28 cellular contexts compared by ENCODE assay signal in the genomic region with DNA sequence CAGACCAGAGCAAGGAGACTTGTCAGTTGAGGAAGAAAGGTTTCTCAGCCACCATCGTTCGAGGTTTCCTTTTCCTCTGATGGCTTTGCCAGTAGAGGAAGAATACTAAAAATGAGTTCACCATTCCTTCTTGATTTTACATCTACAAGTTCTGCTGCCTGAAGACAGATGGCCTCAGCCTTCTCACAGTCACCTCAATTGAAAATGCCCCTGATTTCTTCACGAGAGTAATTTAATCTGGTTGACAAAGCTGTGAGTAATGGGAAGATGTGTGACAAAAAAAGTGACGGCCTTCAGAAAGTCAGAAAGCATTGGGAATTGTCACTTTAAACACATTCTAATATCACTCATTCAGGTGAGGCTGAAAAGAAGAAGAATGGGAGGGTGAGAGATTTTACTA.
"Had no signal": no experiment of that assay in that cellular context is flagged by ENCODE, and none has a peak within 500 bp of the region (broad histone marks: within the 10 kb centered on the region; RNA-seq: fewer than 3 reads in every experiment).

No MANE protein-coding gene starts in this region.

- H3K9me3 Mint-ChIP-seq: activated CD4-positive, alpha-beta T cell treated with anti-CD3 and anti-CD28 coated beads, Interleukin-2, amount 10 ng/mL, durations not matched to agents 24 days and 14 days; activated CD8-positive, alpha-beta T cell treated with anti-CD3 and anti-CD28 coated beads for 36 hours; activated naive CD8-positive, alpha-beta T cell treated with anti-CD3 and anti-CD28 coated beads for 36 hours; activated T-cell treated with anti-CD3 and anti-CD28 coated beads, Interleukin-2, amount 50 U/mL, for 72 hours; activated T-helper 17 cell treated with anti-CD3 and anti-CD28 coated beads, Interleukin-2, amount 50 U/mL, for 72 hours; central memory CD8-positive, alpha-beta T cell had no signal

- H3K4me2 ChIP-seq: KMS-11 had no signal

- H3K4me3 Mint-ChIP-seq: activated CD4-positive, alpha-beta T cell treated with anti-CD3 and anti-CD28 coated beads, Interleukin-2, amount 10 ng/mL, durations not matched to agents 24 days and 14 days; activated CD8-positive, alpha-beta T cell treated with anti-CD3 and anti-CD28 coated beads for 36 hours; activated naive CD8-positive, alpha-beta T cell treated with anti-CD3 and anti-CD28 coated beads for 36 hours; activated T-cell treated with anti-CD3 and anti-CD28 coated beads, Interleukin-2, amount 50 U/mL, for 72 hours; activated T-helper 17 cell treated with anti-CD3 and anti-CD28 coated beads, Interleukin-2, amount 50 U/mL, for 72 hours; central memory CD8-positive, alpha-beta T cell had no signal

- H3K9ac ChIP-seq: KMS-11 had no signal

- H3K4me1 Mint-ChIP-seq: activated T-helper 17 cell treated with anti-CD3 and anti-CD28 coated beads, Interleukin-2, amount 50 U/mL, for 72 hours; central memory CD8-positive, alpha-beta T cell had no signal

- DNase-seq: activated CD4-positive, alpha-beta T cell treated with anti-CD3 and anti-CD28 coated beads, Interleukin-2, amount 10 ng/mL, durations not matched to agents 24 days and 14 days; activated CD4-positive, alpha-beta T cell treated with anti-CD3 and anti-CD28 coated beads, Interleukin-2, amount 50 U/mL, for 4 hours; activated CD8-positive, alpha-beta T cell treated with anti-CD3 and anti-CD28 coated beads for 36 hours; activated effector memory CD4-positive, alpha-beta T cell treated with anti-CD3 and anti-CD28 coated beads, Interleukin-2, amount 50 U/mL, for 16 hours; activated naive CD4-positive, alpha-beta T cell; activated naive CD4-positive, alpha-beta T cell treated with anti-CD3 and anti-CD28 coated beads, Interleukin-2, amount 50 U/mL, for 16 hours; activated naive CD8-positive, alpha-beta T cell treated with anti-CD3 and anti-CD28 coated beads for 36 hours; activated T-cell treated with anti-CD3 and anti-CD28 coated beads, Interleukin-2, amount 50 U/mL, for 1 hour; activated T-cell treated with anti-CD3 and anti-CD28 coated beads, Interleukin-2, amount 50 U/mL, for 72 hours; amniotic stem cell; aorta; NCI-H1105; NCI-H1436; NCI-H1694; NCI-H1930; NCI-H2081 treated with DMSO at 0.1 percent for 48 hours; NCI-H345; NCI-H524 treated with DMSO at 0.1 percent for 48 hours; PC-3; SIG-M5; T1000; WERI-Rb-1 had no signal

- H3K4me3 ChIP-seq: cardiac muscle cell had no signal

- H3K36me3 Mint-ChIP-seq: activated naive CD8-positive, alpha-beta T cell treated with anti-CD3 and anti-CD28 coated beads for 36 hours had no signal

- H3K27ac Mint-ChIP-seq: activated CD4-positive, alpha-beta T cell treated with anti-CD3 and anti-CD28 coated beads, Interleukin-2, amount 10 ng/mL, durations not matched to agents 24 days and 14 days; activated CD8-positive, alpha-beta T cell treated with anti-CD3 and anti-CD28 coated beads for 36 hours; activated naive CD8-positive, alpha-beta T cell treated with anti-CD3 and anti-CD28 coated beads for 36 hours; activated T-cell treated with anti-CD3 and anti-CD28 coated beads, Interleukin-2, amount 50 U/mL, for 72 hours; activated T-helper 17 cell treated with anti-CD3 and anti-CD28 coated beads, Interleukin-2, amount 50 U/mL, for 72 hours had no signal

- H3K36me3 ChIP-seq: WERI-Rb-1 had no signal

- ATAC-seq: activated CD8-positive, alpha-beta T cell treated with anti-CD3 and anti-CD28 coated beads for 36 hours; activated T-cell treated with anti-CD3 and anti-CD28 coated beads, Interleukin-2, amount 50 U/mL, for 72 hours; activated T-helper 17 cell treated with anti-CD3 and anti-CD28 coated beads, Interleukin-2, amount 50 U/mL, for 72 hours; PC-3; Right ventricle myocardium inferior; SK-N-SH treated with all-trans-retinoic acid at 6 μM for 48 hours had no signal
